9 cellular contexts compared by ENCODE assay signal in genomic region chr3:150687613-150688012, GRCh38. TPM values are rescaled to one million over a fixed set of nuclear protein-coding genes. Genes with fewer than 3 reads are reported as not detected.
"Had no signal": no experiment of that assay in that cellular context is flagged by ENCODE, and none has a peak within 500 bp of the region (broad histone marks: within the 10 kb centered on the region; RNA-seq: fewer than 3 reads in every experiment).

No MANE protein-coding gene starts in this region.

- DNase-seq: GDM1, GF-D8 had no signal

- ATAC-seq: GM12878 had no signal

- FAIRE-seq: G401.6, GM12878, GM12891, GM12892, GM18507, GM19239 had no signal

- H3K4me3 ChIP-seq: GM12878 had no signal

RNA-seq across cellular contexts. Expression of gene ERICH6, which starts 16.1 kb away (rescaled TPM):
- total RNA-seq: G401 had no signal
